22 cellular contexts compared by ENCODE assay signal in genomic region chr1:42211224-42211623, GRCh38. TPM values are rescaled to one million over a fixed set of nuclear protein-coding genes. Genes with fewer than 3 reads are reported as not detected.
DNase-seq lines count a peak whose midpoint lies in the region; TF ChIP-seq lines count a peak whose summit lies in the region.
"Had no signal": no experiment of that assay in that cellular context is flagged by ENCODE, and none has a peak within 500 bp of the region (broad histone marks: within the 10 kb centered on the region; RNA-seq: fewer than 3 reads in every experiment).

No MANE protein-coding gene starts in this region.

- H3K4me3 Mint-ChIP-seq in endothelial cell (ENCODE audit: unreplicated experiment) (peak overlapping the region; percentile 56), chondrocyte (ENCODE audit: unreplicated experiment) (no peak overlapping the region)
- H3K4me3 Mint-ChIP-seq: activated naive CD4-positive, alpha-beta T cell treated with anti-CD3 and anti-CD28 coated beads, Interleukin-2, amount 50 U/mL, for 24 hours; CD4-positive, alpha-beta T cell; T-helper 17 cell had no signal

- H3K36me3 ChIP-seq in cardiac muscle cell (peaks cover 9% of the 10 kb centered on the region), right atrium auricular region (no peaks in the 10 kb centered on the region)
- H3K36me3 ChIP-seq: ascending aorta, colonic mucosa, suprapubic skin had no signal

- H3K9me3 Mint-ChIP-seq in endothelial cell (ENCODE audit: unreplicated experiment) (no peaks in the 10 kb centered on the region), chondrocyte (ENCODE audit: low read depth) (peaks cover 3% of the 10 kb centered on the region)
- H3K9me3 Mint-ChIP-seq: activated naive CD4-positive, alpha-beta T cell treated with anti-CD3 and anti-CD28 coated beads, Interleukin-2, amount 50 U/mL, for 24 hours had no signal

- TF ChIP-seq CTCF in cardiac muscle cell (IDR thresholded peaks at IDR 0.05; ENCODE audit: low read depth, low read length) (no peak), right atrium auricular region (IDR thresholded peaks at IDR 0.05) (no peak), endothelial cell (IDR thresholded peaks at IDR 0.05; ENCODE audit: unreplicated experiment) (no peak), chondrocyte (IDR thresholded peaks at IDR 0.05) (no peak)

- H3K4me1 ChIP-seq in cardiac muscle cell (ENCODE audit: low read depth) (peaks cover 9% of the 10 kb centered on the region), right atrium auricular region (peaks cover 0 to 28% of the 10 kb centered on the region in 2 donors)

- H3K4me3 ChIP-seq in cardiac muscle cell (no peak overlapping the region), right atrium auricular region (no peak overlapping the region)
- H3K4me3 ChIP-seq: A549, ascending aorta, colonic mucosa, suprapubic skin had no signal

- H3K4me1 Mint-ChIP-seq in endothelial cell (ENCODE audit: unreplicated experiment) (peaks cover 43% of the 10 kb centered on the region), chondrocyte (ENCODE audit: low read depth) (peaks cover 22% of the 10 kb centered on the region)

- H3K27me3 ChIP-seq in cardiac muscle cell (no peaks in the 10 kb centered on the region), right atrium auricular region (no peaks in the 10 kb centered on the region)
- H3K27me3 ChIP-seq: ascending aorta, colonic mucosa, suprapubic skin had no signal

- H3K27ac Mint-ChIP-seq in endothelial cell (ENCODE audit: unreplicated experiment) (peak overlapping the region; percentile 84), chondrocyte (ENCODE audit: unreplicated experiment) (no peak overlapping the region)
- H3K27ac Mint-ChIP-seq: activated naive CD4-positive, alpha-beta T cell treated with anti-CD3 and anti-CD28 coated beads, Interleukin-2, amount 50 U/mL, for 24 hours; CD4-positive, alpha-beta T cell; T-helper 17 cell had no signal

- DNase-seq in cardiac muscle cell (ENCODE audit: low read depth in 1 of 2, low spot score in 1 of 2): no peak
- DNase-seq in right atrium auricular region (ENCODE audit: low spot score): no peak
- peak; percentile 78 for DNase-seq in LHCN-M2 (ENCODE audit: low read depth)
- no peak for DNase-seq in endothelial cell (ENCODE audit: low spot score)
- peak; percentile 13 for DNase-seq in pulmonary artery endothelial cell (ENCODE audit: low read depth, low spot score)
- DNase-seq in chondrocyte (ENCODE audit: low spot score): no peak
- no peak for DNase-seq in middle frontal gyrus (ENCODE audit: extremely low spot score, low spot score)
- DNase-seq in NCI-H2171 (lab: John Stamatoyannopoulos, UW): no peak
- DNase-seq: activated CD4-positive, CD25-positive, alpha-beta regulatory T cell; activated T-cell treated with anti-CD3 and anti-CD28 coated beads, Interleukin-2, amount 50 U/mL, for 48 hours; CD4-positive, alpha-beta T cell; colonic mucosa; DMS53; NCI-H1417 treated with DMSO at 0.1 percent for 48 hours; NCI-H526 treated with DMSO at 0.1 percent for 48 hours; T-helper 17 cell had no signal

- H3K36me3 Mint-ChIP-seq in endothelial cell (ENCODE audit: low read depth, unreplicated experiment) (peaks cover 5% of the 10 kb centered on the region), chondrocyte (ENCODE audit: low read depth) (peaks cover 5% of the 10 kb centered on the region)

- H3K9me3 ChIP-seq in cardiac muscle cell (ENCODE audit: low read depth) (no peaks in the 10 kb centered on the region), right atrium auricular region (peaks cover 0 to 5% of the 10 kb centered on the region in 2 donors)
- H3K9me3 ChIP-seq: A549, colonic mucosa, suprapubic skin had no signal

- peaks cover 3% of the 10 kb centered on the region for H3K27me3 Mint-ChIP-seq in endothelial cell (ENCODE audit: unreplicated experiment)
- H3K27me3 Mint-ChIP-seq in chondrocyte (ENCODE audit: low read depth): no peaks in the 10 kb centered on the region
- H3K27me3 Mint-ChIP-seq: activated naive CD4-positive, alpha-beta T cell treated with anti-CD3 and anti-CD28 coated beads, Interleukin-2, amount 50 U/mL, for 24 hours; CD4-positive, alpha-beta T cell; T-helper 17 cell had no signal

- H3K27ac ChIP-seq in cardiac muscle cell: peak overlapping the region; percentile 2
- no peak overlapping the region for H3K27ac ChIP-seq in right atrium auricular region
- H3K27ac ChIP-seq: A549, ascending aorta, colonic mucosa, suprapubic skin had no signal

RNA-seq across cellular contexts. Expression of gene GUCA2A, which starts 46.7 kb away (rescaled TPM):
- total RNA-seq in cardiac muscle cell (not detected in 2 replicates), right atrium auricular region (not detected), LHCN-M2 (2014; rRNA removed) (not detected in 2 replicates), endothelial cell (ENCODE audit: unreplicated experiment) (not detected), pulmonary artery endothelial cell (not detected in 2 replicates), chondrocyte (not detected in 3 replicates)
- not detected in 2 replicates for polyA plus RNA-seq in cardiac muscle cell
- polyA plus RNA-seq in LHCN-M2 (2012): not detected
- total RNA-seq: ascending aorta; CD4-positive, alpha-beta T cell; glomerular endothelial cell; left lobe of liver; T-helper 17 cell had no signal
- polyA plus RNA-seq: A549 had no signal

RNA-seq across cellular contexts. Expression of gene GUCA2B, which starts 58.0 kb away (rescaled TPM):
- total RNA-seq in cardiac muscle cell (not detected in 2 replicates), right atrium auricular region (not detected), LHCN-M2 (2014; rRNA removed) (not detected in 2 replicates), endothelial cell (ENCODE audit: unreplicated experiment) (not detected), pulmonary artery endothelial cell (not detected in 2 replicates), chondrocyte (not detected in 3 replicates)
- polyA plus RNA-seq in cardiac muscle cell: not detected in 2 replicates
- polyA plus RNA-seq in LHCN-M2 (2012): not detected
- total RNA-seq: ascending aorta; CD4-positive, alpha-beta T cell; glomerular endothelial cell; suprapubic skin; T-helper 17 cell had no signal

Comparison
In these comparisons a context has a peak if more than half of its experiments do, and no peak if none do; other contexts are left out.
1. DNase-seq: peak in LHCN-M2 (single experiment) and pulmonary artery endothelial cell (single experiment); none in cardiac muscle cell (0 of 2), right atrium auricular region (single experiment), endothelial cell (single experiment), chondrocyte (single experiment), middle frontal gyrus (single experiment) and NCI-H2171 (single experiment).